ENCODE assay signal across 7 cellular contexts in genomic region chr4:5489260-5489659, GRCh38.
"Had no signal": no experiment of that assay in that cellular context is flagged by ENCODE, and none has a peak within 500 bp of the region (broad histone marks: within the 10 kb centered on the region; RNA-seq: fewer than 3 reads in every experiment).

No MANE protein-coding gene starts in this region.

- H3K27ac ChIP-seq: HL-60 had no signal

- DNase-seq: IMR-90, KBM-7, KG1 had no signal

- FAIRE-seq: HepG2, HTR-8/SVneo, K562 had no signal

- H3K4me3 ChIP-seq: K562 had no signal
